In the genomic region with DNA sequence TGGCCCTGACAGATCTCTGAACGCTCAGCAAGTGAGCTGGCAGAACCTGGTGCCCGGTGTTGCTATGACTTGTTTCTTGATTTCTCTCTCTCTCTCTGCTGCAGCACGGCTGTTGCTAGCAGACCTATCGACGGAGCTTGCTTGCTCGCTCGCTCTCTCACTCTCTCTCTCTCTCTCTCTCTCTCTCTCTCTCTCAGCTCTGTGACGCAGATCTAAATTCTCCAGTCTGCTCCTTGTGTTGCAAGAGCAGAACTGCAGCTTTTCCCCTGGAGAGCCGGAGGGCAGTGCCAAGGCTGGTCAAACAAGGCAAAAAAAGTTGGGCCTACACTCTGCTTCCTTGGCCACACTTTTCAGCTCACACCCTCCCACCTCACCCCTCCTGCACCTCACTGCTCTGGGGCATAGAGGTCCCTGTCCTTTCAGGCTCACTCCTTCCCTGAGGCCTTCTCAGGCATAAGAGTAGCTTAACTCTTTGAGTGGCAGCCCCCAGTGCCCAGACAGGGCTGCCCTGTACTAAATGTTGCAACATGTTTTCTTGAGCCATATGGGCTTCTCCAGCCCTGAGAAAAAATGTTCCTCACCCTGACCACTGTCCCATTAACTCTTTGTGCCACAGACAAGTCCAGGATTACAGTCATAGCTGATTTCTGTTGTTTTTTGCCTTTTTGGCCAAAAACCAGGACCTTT, we compare ENCODE assay signal across 8 cellular contexts.
DNase-seq lines count a peak whose midpoint lies in the region; ATAC-seq and TF ChIP-seq lines count a peak whose summit lies in the region.

No MANE protein-coding gene starts in this region.

- TF ChIP-seq CTCF in upper lobe of right lung (IDR thresholded peaks at IDR 0.05) = peak; percentile 60

- peak overlapping the region; percentile 93 for H3K9ac ChIP-seq in adipocyte (ENCODE audit: low read length)

- peak; percentile 37 for DNase-seq in NCI-H2171 treated with DMSO at 0.1 percent for 48 hours (lab: John Stamatoyannopoulos, UW)
- DNase-seq in NCI-H2171 (lab: John Stamatoyannopoulos, UW) = no peak
- peak; percentile 87 for DNase-seq in SKM-1 (lab: John Stamatoyannopoulos, UW; ENCODE audit: unreplicated experiment)
- DNase-seq in adipocyte (ENCODE audit: low read depth) = peak; percentile 95
- peak; percentile 87 for DNase-seq in Right ventricle myocardium superior
- peak; percentile 98 for DNase-seq in pons (ENCODE audit: low spot score)
- DNase-seq in upper lobe of right lung = peak; percentile 88

- intact Hi-C loops in Right ventricle myocardium superior (cut with DNase I) = loop anchor here (10.0 kb wide), 1 partner anchor 141 kb away; no protein-coding TSS in a partner anchor
- intact Hi-C loops in upper lobe of right lung (cut with DNase I) = loop anchor here (10.0 kb wide), 1 partner anchor 141 kb away; no protein-coding TSS in a partner anchor

- H3K27me3 ChIP-seq in adipocyte (replicated peaks; ENCODE audit: control insufficient read depth, insufficient read depth, low read length) = no peaks in the 10 kb centered on the region
- H3K27me3 ChIP-seq in upper lobe of right lung = no peaks in the 10 kb centered on the region

- H3K36me3 ChIP-seq in adipocyte (ENCODE audit: control insufficient read depth, insufficient read depth, low read length, severe bottlenecking) (no peaks in the 10 kb centered on the region), upper lobe of right lung (peaks cover 24% of the 10 kb centered on the region)

- H3K9me3 ChIP-seq in adipocyte (ENCODE audit: control insufficient read depth, low read length) (no peaks in the 10 kb centered on the region), upper lobe of right lung (no peaks in the 10 kb centered on the region)

- H3K4me3 ChIP-seq in adipocyte (ENCODE audit: low read length) (peak overlapping the region; percentile 91), upper lobe of right lung (peak overlapping the region; percentile 71)

- H3K27ac ChIP-seq in upper lobe of right lung = peak overlapping the region; percentile 98

- H3K4me1 ChIP-seq in adipocyte (ENCODE audit: control insufficient read depth, insufficient read depth, low read length) (peaks cover 67% of the 10 kb centered on the region), upper lobe of right lung (peaks cover 78% of the 10 kb centered on the region)

- ATAC-seq in HG03139 (IDR thresholded peaks at IDR 0.05; ENCODE audit: unreplicated experiment) = peak; percentile 18
- peak; percentile 66 for ATAC-seq in Right ventricle myocardium superior (ENCODE audit: poor library complexity)
- ATAC-seq in upper lobe of right lung = peak; percentile 68

Comparison
In these comparisons a context has a peak if more than half of its experiments do, and no peak if none do; other contexts are left out.
1. ATAC-seq: peak in every context shown above with its lines; median percentile 68 in upper lobe of right lung; 66 in Right ventricle myocardium superior; 18 in HG03139.